8 cellular contexts compared by ENCODE assay signal in genomic region chr2:86839462-86839861, GRCh38. TPM values are rescaled to one million over a fixed set of nuclear protein-coding genes. Genes with fewer than 3 reads are reported as not detected.
A peak's percentile ranks its signal among the peaks of the same experiment; 100 is the strongest.
DNase-seq lines count a peak whose midpoint lies in the region; ATAC-seq and TF ChIP-seq lines count a peak whose summit lies in the region.
"Not testable (repeated sequence)": the region's sequence is repeated elsewhere in the genome, so short reads cannot be mapped to it uniquely, and the experiment has no call there.
"Had no signal": no experiment of that assay in that cellular context is flagged by ENCODE, and none has a peak within 500 bp of the region (broad histone marks: within the 10 kb centered on the region; RNA-seq: fewer than 3 reads in every experiment).

No MANE protein-coding gene starts in this region.

- H3K27ac ChIP-seq in GM23338 (ENCODE audit: low read depth): not testable (repeated sequence)
- H3K27ac ChIP-seq in thymus (ENCODE audit: low read depth): peak overlapping the region; percentile 74

- not testable (repeated sequence) for H3K9me3 Mint-ChIP-seq in GM23338; activated CD8-positive, alpha-beta T cell treated with anti-CD3 and anti-CD28 coated beads for 36 hours; activated naive CD8-positive, alpha-beta T cell (ENCODE audit: low read depth); naive thymus-derived CD8-positive, alpha-beta T cell

- peaks cover 11% of the 10 kb centered on the region for H3K27me3 Mint-ChIP-seq in GM23338 (ENCODE audit: insufficient read depth, low read depth, poor library complexity)
- not testable (repeated sequence) for H3K27me3 Mint-ChIP-seq in activated CD8-positive, alpha-beta T cell treated with anti-CD3 and anti-CD28 coated beads for 36 hours; activated naive CD8-positive, alpha-beta T cell; naive thymus-derived CD8-positive, alpha-beta T cell

- H3K9me2 ChIP-seq in GM23338 (ENCODE audit: insufficient read depth): not testable (repeated sequence)

- TF ChIP-seq CTCF in GM23338 (conservative IDR thresholded peaks at IDR 0.05; ENCODE audit: low read depth in 2 of 2); activated CD8-positive, alpha-beta T cell treated with anti-CD3 and anti-CD28 coated beads for 36 hours (IDR thresholded peaks at IDR 0.05): not testable (repeated sequence)

- H4K20me1 ChIP-seq in GM23338 (replicated peaks; ENCODE audit: insufficient read depth): not testable (repeated sequence)

- H3K36me3 ChIP-seq in GM23338 (ENCODE audit: insufficient read depth); thymus (ENCODE audit: control insufficient read depth, insufficient read depth): not testable (repeated sequence)

- WGBS in thymus: 13% methylated on average over 7 of the region's 7 CpGs

- H3K9me3 ChIP-seq in thymus (ENCODE audit: control insufficient read depth): not testable (repeated sequence)

- ATAC-seq in GM23338: peak; percentile 49
- not testable (repeated sequence) for ATAC-seq in activated CD8-positive, alpha-beta T cell treated with anti-CD3 and anti-CD28 coated beads for 36 hours
- peak in 1 of 2 donors; percentile 4 for ATAC-seq in naive thymus-derived CD8-positive, alpha-beta T cell

- H3K27me3 ChIP-seq in GM23338 (ENCODE audit: insufficient read depth); thymus (ENCODE audit: control insufficient read depth, insufficient read depth): not testable (repeated sequence)

- H3K4me2 ChIP-seq in GM23338: not testable (repeated sequence)

- not testable (repeated sequence) for H3K4me1 ChIP-seq in GM23338 (ENCODE audit: insufficient read depth)
- H3K4me1 ChIP-seq in thymus (ENCODE audit: control insufficient read depth, insufficient read depth, low read length): peaks cover 17% of the 10 kb centered on the region

- H3K4me3 Mint-ChIP-seq in GM23338: not testable (repeated sequence)
- peak overlapping the region; percentile 45 for H3K4me3 Mint-ChIP-seq in activated CD8-positive, alpha-beta T cell treated with anti-CD3 and anti-CD28 coated beads for 36 hours
- H3K4me3 Mint-ChIP-seq in activated naive CD8-positive, alpha-beta T cell: peak overlapping the region; percentile 54
- peak overlapping the region; percentile 19 to 77 (median 69) for H3K4me3 Mint-ChIP-seq in naive thymus-derived CD8-positive, alpha-beta T cell

- CTCF ChIA-PET in activated CD8-positive, alpha-beta T cell treated with anti-CD3 and anti-CD28 coated beads for 36 hours (lab: Charles Lee): interaction anchor here (1.3 kb wide), 1 partner anchor 12 kb away, joined by 3 read pairs; no protein-coding TSS in a partner anchor

- H3F3A ChIP-seq in GM23338 (replicated peaks; ENCODE audit: low read depth): not testable (repeated sequence)

- DNase-seq in GM23338 (ENCODE audit: low spot score): not testable (repeated sequence)
- DNase-seq in NCI-H2107 treated with DMSO at 0.1 percent for 48 hours (lab: John Stamatoyannopoulos, UW; ENCODE audit: unreplicated experiment): peak; percentile 8
- DNase-seq in activated CD8-positive, alpha-beta T cell treated with anti-CD3 and anti-CD28 coated beads for 36 hours: peak; percentile 66
- peak; percentile 2 for DNase-seq in dedifferentiated amniotic fluid mesenchymal stem cell (ENCODE audit: extremely low spot score)
- peak in 3 of 10 donors; percentile 35 to 64 (median 52) for DNase-seq in naive thymus-derived CD8-positive, alpha-beta T cell

- H3K79me2 ChIP-seq in GM23338 (replicated peaks; ENCODE audit: insufficient read depth): not testable (repeated sequence)

- POLR2A ChIA-PET in activated CD8-positive, alpha-beta T cell treated with anti-CD3 and anti-CD28 coated beads for 36 hours (lab: Charles Lee): interaction anchor here (0.9 kb wide), 1 partner anchor 24 kb away, joined by 3 read pairs; no protein-coding TSS in a partner anchor
- POLR2A ChIA-PET in naive thymus-derived CD8-positive, alpha-beta T cell (lab: Charles Lee): interaction anchor here (2.0 to 2.2 kb wide), 2 partner anchors 12 to 14 kb away, joined by 8 to 24 read pairs; no protein-coding TSS in a partner anchor

- H3K27ac Mint-ChIP-seq in GM23338: not testable (repeated sequence)
- H3K27ac Mint-ChIP-seq in activated CD8-positive, alpha-beta T cell treated with anti-CD3 and anti-CD28 coated beads for 36 hours: peak overlapping the region; percentile 86
- peak overlapping the region; percentile 87 for H3K27ac Mint-ChIP-seq in activated naive CD8-positive, alpha-beta T cell
- H3K27ac Mint-ChIP-seq in naive thymus-derived CD8-positive, alpha-beta T cell: peak overlapping the region; percentile 67 to 98 (median 94)

- not testable (repeated sequence) for H3K4me3 ChIP-seq in GM23338; thymus (ENCODE audit: low read length)

- H3K36me3 Mint-ChIP-seq in GM23338 (ENCODE audit: low read depth); activated naive CD8-positive, alpha-beta T cell: not testable (repeated sequence)
- peaks cover 37% of the 10 kb centered on the region for H3K36me3 Mint-ChIP-seq in activated CD8-positive, alpha-beta T cell treated with anti-CD3 and anti-CD28 coated beads for 36 hours (ENCODE audit: low read depth)
- peaks cover 0 to 26% (median 6%) of the 10 kb centered on the region in 3 donors for H3K36me3 Mint-ChIP-seq in naive thymus-derived CD8-positive, alpha-beta T cell

- intact Hi-C loops in activated CD8-positive, alpha-beta T cell treated with anti-CD3 and anti-CD28 coated beads for 36 hours (cut with micrococcal nuclease): not testable (repeated sequence)

- not testable (repeated sequence) for H2AFZ ChIP-seq in GM23338

- H3K4me1 Mint-ChIP-seq in GM23338: peaks cover 21% of the 10 kb centered on the region
- peaks cover 81% of the 10 kb centered on the region for H3K4me1 Mint-ChIP-seq in activated CD8-positive, alpha-beta T cell treated with anti-CD3 and anti-CD28 coated beads for 36 hours (ENCODE audit: low read depth)
- H3K4me1 Mint-ChIP-seq in activated naive CD8-positive, alpha-beta T cell (ENCODE audit: low read depth): peaks cover 76% of the 10 kb centered on the region
- H3K4me1 Mint-ChIP-seq in naive thymus-derived CD8-positive, alpha-beta T cell: peaks cover 17 to 84% (median 75%) of the 10 kb centered on the region in 4 donors

RNA-seq across cellular contexts. Expression of gene CD8B, which starts 22.2 kb away (rescaled TPM):
- total RNA-seq in GM23338 (2014; rRNA removed; shearing (Covaris generic)): 0.31 and 3.0 TPM in 2 replicates
- polyA plus RNA-seq in GM23338 (2016; fragmentation: Nextera tagmentation; extraction: Ambion mirVana): 0.61 and 0.63 TPM in 2 replicates
- total RNA-seq in activated CD8-positive, alpha-beta T cell treated with anti-CD3 and anti-CD28 coated beads for 36 hours: 100 to 1,000 TPM; 319 to 321 TPM
- 100 to 1,000 TPM; 456 TPM for total RNA-seq in naive thymus-derived CD8-positive, alpha-beta T cell
- polyA plus RNA-seq in naive thymus-derived CD8-positive, alpha-beta T cell: 1,000 to 10,000 TPM; 2,040 to 2,487 (median 2,320) TPM
- polyA plus RNA-seq in thymus: 111 TPM
- polyA plus RNA-seq: A549 had no signal

RNA-seq across cellular contexts. Expression of gene CD8A, which starts 48.7 kb away (rescaled TPM):
- total RNA-seq in GM23338 (2014; rRNA removed; shearing (Covaris generic)): 0.24 and 0.54 TPM in 2 replicates
- 0.12 and 0.19 TPM in 2 replicates for polyA plus RNA-seq in GM23338 (2016; fragmentation: Nextera tagmentation; extraction: Ambion mirVana)
- 100 to 1,000 TPM; 419 to 432 TPM for total RNA-seq in activated CD8-positive, alpha-beta T cell treated with anti-CD3 and anti-CD28 coated beads for 36 hours
- total RNA-seq in naive thymus-derived CD8-positive, alpha-beta T cell: 100 to 1,000 TPM; 272 to 273 TPM
- polyA plus RNA-seq in naive thymus-derived CD8-positive, alpha-beta T cell: 1,000 to 10,000 TPM in 1 of 3 donors, 100 to 1,000 TPM in 2; 885 to 1,018 (median 934) TPM
- 242 TPM for polyA plus RNA-seq in thymus

Comparison
In these comparisons a context has a peak if more than half of its experiments do, and no peak if none do; other contexts are left out.
1. RNA of gene CD8B, which starts 22.2 kb away (total RNA-seq): 456 TPM in naive thymus-derived CD8-positive, alpha-beta T cell and 319 to 321 TPM in activated CD8-positive, alpha-beta T cell treated with anti-CD3 and anti-CD28 coated beads for 36 hours; 0.31 to 3.0 TPM in GM23338; every median in the first group is over 10 times any median in the second.
2. RNA of gene CD8A, which starts 48.7 kb away (total RNA-seq): 419 to 432 TPM in activated CD8-positive, alpha-beta T cell treated with anti-CD3 and anti-CD28 coated beads for 36 hours and 272 to 273 TPM in naive thymus-derived CD8-positive, alpha-beta T cell; 0.24 to 0.54 TPM in GM23338; every median in the first group is over 100 times any median in the second.